Comparison of ENCODE assay signal across 13 cellular contexts in genomic region chr7:50333266-50333665, GRCh38. TPM values are rescaled to one million over a fixed set of nuclear protein-coding genes. Genes with fewer than 3 reads are reported as not detected.
A peak's percentile ranks its signal among the peaks of the same experiment; 100 is the strongest.
DNase-seq lines count a peak whose midpoint lies in the region; ATAC-seq and TF ChIP-seq lines count a peak whose summit lies in the region.
"Had no signal": no experiment of that assay in that cellular context is flagged by ENCODE, and none has a peak within 500 bp of the region (broad histone marks: within the 10 kb centered on the region; RNA-seq: fewer than 3 reads in every experiment).

No MANE protein-coding gene starts in this region.

- no peak overlapping the region for H3K4me3 Mint-ChIP-seq in effector memory CD8-positive, alpha-beta T cell
- no peak overlapping the region for H3K4me3 Mint-ChIP-seq in mesothelial cell of epicardium

- intact Hi-C loops in right cardiac atrium (cut with DNase I): no loop called here

- H3K27ac ChIP-seq in right cardiac atrium (ENCODE audit: low read length): no peak overlapping the region
- H3K27ac ChIP-seq: right lobe of liver, thyroid gland had no signal

- no peak; the same call in 2 of the 3 replicates for ATAC-seq in SK-N-SH treated with all-trans-retinoic acid at 6 μM for 48 hours
- ATAC-seq in effector memory CD8-positive, alpha-beta T cell (replicated peaks): peak; percentile 45
- ATAC-seq in right cardiac atrium: no peak

- no peaks in the 10 kb centered on the region for H3K27me3 Mint-ChIP-seq in effector memory CD8-positive, alpha-beta T cell
- H3K27me3 Mint-ChIP-seq in mesothelial cell of epicardium (ENCODE audit: low read depth): peaks cover 30% of the 10 kb centered on the region

- peaks cover 52 to 58% of the 10 kb centered on the region in 2 donors for H3K4me1 Mint-ChIP-seq in effector memory CD8-positive, alpha-beta T cell (ENCODE audit: low read depth in 2 of 2)
- H3K4me1 Mint-ChIP-seq in mesothelial cell of epicardium: peaks cover 5% of the 10 kb centered on the region

- DNase-seq in stimulated activated naive CD4-positive, alpha-beta T cell (lab: John Stamatoyannopoulos, UW): peak; percentile 33 to 68 (median 63)
- no peak for DNase-seq in stimulated activated naive CD4-positive, alpha-beta T cell treated with Interleukin-2 at 50 U/mL for 16 hours (lab: John Stamatoyannopoulos, UW)
- DNase-seq in effector memory CD8-positive, alpha-beta T cell: no peak
- DNase-seq in hepatic stellate cell (ENCODE audit: low spot score) (no peak), mesothelial cell of epicardium (ENCODE audit: low spot score in 2 of 2, unreplicated experiment in 2 of 2) (no peak), right cardiac atrium (no peak), nucleus accumbens (lab: John Stamatoyannopoulos, UW) (no peak)
- DNase-seq: activated CD4-positive, CD25-positive, alpha-beta regulatory T cell treated with anti-CD3 and anti-CD28 coated beads, Interleukin-2, amount 50 U/mL, for 72 hours; KG1; NCI-H2171 treated with DMSO at 0.1 percent for 48 hours; right lobe of liver; thyroid gland had no signal

- H3K4me3 ChIP-seq in right cardiac atrium (ENCODE audit: low read length): no peak overlapping the region
- H3K4me3 ChIP-seq: right lobe of liver, thyroid gland had no signal

- no peaks in the 10 kb centered on the region for H3K9me3 Mint-ChIP-seq in effector memory CD8-positive, alpha-beta T cell
- no peaks in the 10 kb centered on the region for H3K9me3 Mint-ChIP-seq in mesothelial cell of epicardium

- WGBS in right cardiac atrium: 15% methylated on average over 10 of the region's 10 CpGs

- H3K27ac Mint-ChIP-seq in effector memory CD8-positive, alpha-beta T cell: no peak overlapping the region
- no peak overlapping the region for H3K27ac Mint-ChIP-seq in mesothelial cell of epicardium

- no peaks in the 10 kb centered on the region for H3K9me3 ChIP-seq in right cardiac atrium (ENCODE audit: control insufficient read depth, low read length)
- H3K9me3 ChIP-seq: right lobe of liver, thyroid gland had no signal

- H3K27me3 ChIP-seq in right cardiac atrium (ENCODE audit: control insufficient read depth, insufficient read depth): no peaks in the 10 kb centered on the region
- H3K27me3 ChIP-seq: right lobe of liver, thyroid gland had no signal

- H3K36me3 Mint-ChIP-seq in effector memory CD8-positive, alpha-beta T cell (ENCODE audit: insufficient read depth): peaks cover 53% of the 10 kb centered on the region
- no peaks in the 10 kb centered on the region for H3K36me3 Mint-ChIP-seq in mesothelial cell of epicardium

- TF ChIP-seq CTCF in mesothelial cell of epicardium (IDR thresholded peaks at IDR 0.05; ENCODE audit: unreplicated experiment): no peak

- H3K4me1 ChIP-seq in right cardiac atrium (ENCODE audit: control insufficient read depth, insufficient read depth, low read length): no peaks in the 10 kb centered on the region
- H3K4me1 ChIP-seq: right lobe of liver had no signal

TF ChIP-seq in SK-N-SH treated with all-trans-retinoic acid at 6 μM for 48 hours, 23 proteins besides CTCF, POLR2A, EP300 and RAD21:
- no peak for TF ChIP-seq BACH2 (CRISPR knock-in tag; IDR thresholded peaks at IDR 0.05; ENCODE audit: borderline replicate concordance)
- peak; percentile 68; the same call in 1 of the 2 replicates for TF ChIP-seq TCF4 (CRISPR knock-in tag; IDR thresholded peaks at IDR 0.05; ENCODE audit: borderline replicate concordance)
- 0 out of 2 replicates have a peak, but pooled peaks have one; percentile 67 for TF ChIP-seq TSHZ2 (CRISPR knock-in tag; IDR thresholded peaks at IDR 0.05)

RNA-seq across cellular contexts. Expression of gene IKZF1, which starts 28.8 kb away (rescaled TPM):
- 1.7 to 2.5 TPM (median 1.8 TPM) in 3 replicates for total RNA-seq in mesothelial cell of epicardium
- total RNA-seq in right cardiac atrium: 1 to 10 TPM; 3.4 to 6.8 (median 4.2) TPM
- polyA plus RNA-seq in right cardiac atrium: 0.54 TPM

Comparison
In these comparisons a context has a peak if more than half of its experiments do, and no peak if none do; other contexts are left out.
1. DNase-seq: peak in stimulated activated naive CD4-positive, alpha-beta T cell (6 of 6); none in stimulated activated naive CD4-positive, alpha-beta T cell treated with Interleukin-2 at 50 U/mL for 16 hours (single experiment), effector memory CD8-positive, alpha-beta T cell (0 of 3), hepatic stellate cell (single experiment), mesothelial cell of epicardium (0 of 2), right cardiac atrium (0 of 3) and nucleus accumbens (0 of 56).